In genomic region chr3:59245879-59246501, GRCh38 we compare ENCODE assay signal across 8 cellular contexts.
A peak's percentile ranks its signal among the peaks of the same experiment; 100 is the strongest.
DNase-seq lines count a peak whose midpoint lies in the region; ATAC-seq and TF ChIP-seq lines count a peak whose summit lies in the region.

No MANE protein-coding gene starts in this region.

- no peaks in the 10 kb centered on the region for H3K36me3 ChIP-seq in colonic mucosa

- H3K27ac Mint-ChIP-seq in brain: peak overlapping the region; percentile 28 to 68 (median 37)
- H3K27ac Mint-ChIP-seq in mesothelial cell of epicardium: peak overlapping the region; percentile 22

- H3K9me3 ChIP-seq in colonic mucosa: no peaks in the 10 kb centered on the region

- H3K9me3 Mint-ChIP-seq in brain (peaks cover 0 to 6% (median 0%) of the 10 kb centered on the region in 5 experiments), mesothelial cell of epicardium (no peaks in the 10 kb centered on the region)

- H3K9ac ChIP-seq in colonic mucosa (ENCODE audit: low read depth in 2 of 2, low read length in 2 of 2): no peak overlapping the region

- no peak for ATAC-seq in GM18867 (IDR thresholded peaks at IDR 0.05; ENCODE audit: unreplicated experiment)

- no peak overlapping the region for H3K4me3 ChIP-seq in colonic mucosa

- no peaks in the 10 kb centered on the region for H3K27me3 ChIP-seq in colonic mucosa

- DNase-seq in Ammon's horn (ENCODE audit: low spot score) (peak; percentile 50), M059J (ENCODE audit: low read depth) (peak; percentile 94), mesothelial cell of epicardium (ENCODE audit: low spot score in 2 of 2, unreplicated experiment in 2 of 2) (no peak), colonic mucosa (no peak), GM19240 (ENCODE audit: insufficient read length, low spot score) (no peak), SW480 (ENCODE audit: low spot score) (no peak)

- no peak for TF ChIP-seq CTCF in brain (conservative IDR thresholded peaks at IDR 0.05)
- no peak for TF ChIP-seq CTCF in mesothelial cell of epicardium (IDR thresholded peaks at IDR 0.05; ENCODE audit: unreplicated experiment)
- no peak for TF ChIP-seq CTCF in colonic mucosa (IDR thresholded peaks at IDR 0.05)

- H3K4me1 ChIP-seq in colonic mucosa: no peaks in the 10 kb centered on the region

- H3K4me1 Mint-ChIP-seq in brain (peaks cover 56% of the 10 kb centered on the region), mesothelial cell of epicardium (peaks cover 41% of the 10 kb centered on the region)

- intact Hi-C loops in colonic mucosa (cut with DNase I): no loop called here

- H3K4me3 Mint-ChIP-seq in brain (no peak overlapping the region), mesothelial cell of epicardium (no peak overlapping the region)

- H3K36me3 Mint-ChIP-seq in brain: no peaks in the 10 kb centered on the region
- no peaks in the 10 kb centered on the region for H3K36me3 Mint-ChIP-seq in mesothelial cell of epicardium

- H3K27ac ChIP-seq in colonic mucosa: no peak overlapping the region

- H3K27me3 Mint-ChIP-seq in brain (peaks cover 6% of the 10 kb centered on the region), mesothelial cell of epicardium (ENCODE audit: low read depth) (peaks cover 71% of the 10 kb centered on the region)

Comparison
In these comparisons a context has a peak if more than half of its experiments do, and no peak if none do; other contexts are left out.
1. DNase-seq: peak in Ammon's horn (single experiment) and M059J (single experiment); none in mesothelial cell of epicardium (0 of 2), colonic mucosa (single experiment), GM19240 (single experiment) and SW480 (single experiment).